ENCODE assay signal across 18 cellular contexts in genomic region chrX:65971151-65971550, GRCh38.
"Had no signal": no experiment of that assay in that cellular context is flagged by ENCODE, and none has a peak within 500 bp of the region (broad histone marks: within the 10 kb centered on the region; RNA-seq: fewer than 3 reads in every experiment).

No MANE protein-coding gene starts in this region.

- H3K27me3 ChIP-seq: esophagus squamous epithelium, neutrophil, thyroid gland had no signal

- H3K4me1 ChIP-seq: colonic mucosa, esophagus squamous epithelium, thyroid gland had no signal

- H3K27ac Mint-ChIP-seq: activated CD8-positive, alpha-beta memory T cell treated with anti-CD3 and anti-CD28 coated beads, Interleukin-2, amount 10 ng/mL, durations not matched to agents 7 days and 5 days; activated T-helper 2 cell treated with anti-CD3 and anti-CD28 coated beads, Interferon-gamma antibody, Interleukin-2, Interleukin-4, amounts not matched to agents 10 μg/mL and 5 μg/mL and 100 μg/mL, durations not matched to agents 14 hours and 24 hours and 36 hours; stimulated activated memory B cell treated with anti-CD40 and anti-IgM and Interleukin-4, amounts not matched to agents 10 μg/mL and 1 μg/mL and 100 μg/mL, for 72 hours had no signal

- H3K9me3 Mint-ChIP-seq: activated T-helper 2 cell treated with anti-CD3 and anti-CD28 coated beads, Interferon-gamma antibody, Interleukin-2, Interleukin-4, amounts not matched to agents 10 μg/mL and 5 μg/mL and 100 μg/mL, durations not matched to agents 14 hours and 24 hours and 36 hours; stimulated activated memory B cell treated with anti-CD40 and anti-IgM and Interleukin-4, amounts not matched to agents 10 μg/mL and 1 μg/mL and 100 μg/mL, for 72 hours had no signal

- H3K4me3 ChIP-seq: colonic mucosa, mucosa of descending colon, thyroid gland had no signal

- H3K27me3 Mint-ChIP-seq: activated CD8-positive, alpha-beta memory T cell treated with anti-CD3 and anti-CD28 coated beads, Interleukin-2, amount 10 ng/mL, durations not matched to agents 7 days and 5 days; stimulated activated memory B cell treated with anti-CD40 and anti-IgM and Interleukin-4, amounts not matched to agents 10 μg/mL and 1 μg/mL and 100 μg/mL, for 72 hours had no signal

- H3K36me3 ChIP-seq: colonic mucosa, esophagus squamous epithelium, neutrophil, thyroid gland had no signal

- ATAC-seq: activated CD8-positive, alpha-beta memory T cell treated with anti-CD3 and anti-CD28 coated beads, Interleukin-2, amount 10 ng/mL, durations not matched to agents 7 days and 5 days; mucosa of descending colon; naive thymus-derived CD4-positive, alpha-beta T cell; stimulated activated memory B cell treated with anti-CD40 and anti-IgM and Interleukin-4, amounts not matched to agents 10 μg/mL and 1 μg/mL and 100 μg/mL, for 72 hours had no signal

- FAIRE-seq: endothelial cell of umbilical vein, urothelium cell line had no signal

- H3K4me3 Mint-ChIP-seq: activated CD8-positive, alpha-beta memory T cell treated with anti-CD3 and anti-CD28 coated beads, Interleukin-2, amount 10 ng/mL, durations not matched to agents 7 days and 5 days; naive thymus-derived CD4-positive, alpha-beta T cell; stimulated activated memory B cell treated with anti-CD40 and anti-IgM and Interleukin-4, amounts not matched to agents 10 μg/mL and 1 μg/mL and 100 μg/mL, for 72 hours had no signal

- H3K9me3 ChIP-seq: colonic mucosa, esophagus squamous epithelium, mucosa of descending colon, neutrophil, thyroid gland had no signal

- H3K27ac ChIP-seq: colonic mucosa, esophagus squamous epithelium, neutrophil, thyroid gland had no signal

- H3K4me1 Mint-ChIP-seq: activated CD8-positive, alpha-beta memory T cell treated with anti-CD3 and anti-CD28 coated beads, Interleukin-2, amount 10 ng/mL, durations not matched to agents 7 days and 5 days; stimulated activated memory B cell treated with anti-CD40 and anti-IgM and Interleukin-4, amounts not matched to agents 10 μg/mL and 1 μg/mL and 100 μg/mL, for 72 hours had no signal

- DNase-seq: activated CD8-positive, alpha-beta memory T cell treated with anti-CD3 and anti-CD28 coated beads, Interleukin-2, amount 10 ng/mL, durations not matched to agents 7 days and 5 days; activated naive CD4-positive, alpha-beta T cell treated with anti-CD3 and anti-CD28 coated beads, Interleukin-2, amount 50 U/mL, for 16 hours; activated T-cell treated with anti-CD3 and anti-CD28 coated beads, Interleukin-2, amount 50 U/mL, for 1 hour; colonic mucosa; esophagus squamous epithelium; glutamatergic neuron; hypothalamus; immature natural killer cell; naive thymus-derived CD4-positive, alpha-beta T cell; retina; stimulated activated CD4-positive, alpha-beta T cell treated with anti-CD3 and anti-CD28 coated beads, Interleukin-2, amount 100 ng/mL, for 48 hours; thyroid gland had no signal

- H3K36me3 Mint-ChIP-seq: activated CD8-positive, alpha-beta memory T cell treated with anti-CD3 and anti-CD28 coated beads, Interleukin-2, amount 10 ng/mL, durations not matched to agents 7 days and 5 days; immature natural killer cell; naive thymus-derived CD4-positive, alpha-beta T cell; stimulated activated memory B cell treated with anti-CD40 and anti-IgM and Interleukin-4, amounts not matched to agents 10 μg/mL and 1 μg/mL and 100 μg/mL, for 72 hours had no signal
